In the genomic region with DNA sequence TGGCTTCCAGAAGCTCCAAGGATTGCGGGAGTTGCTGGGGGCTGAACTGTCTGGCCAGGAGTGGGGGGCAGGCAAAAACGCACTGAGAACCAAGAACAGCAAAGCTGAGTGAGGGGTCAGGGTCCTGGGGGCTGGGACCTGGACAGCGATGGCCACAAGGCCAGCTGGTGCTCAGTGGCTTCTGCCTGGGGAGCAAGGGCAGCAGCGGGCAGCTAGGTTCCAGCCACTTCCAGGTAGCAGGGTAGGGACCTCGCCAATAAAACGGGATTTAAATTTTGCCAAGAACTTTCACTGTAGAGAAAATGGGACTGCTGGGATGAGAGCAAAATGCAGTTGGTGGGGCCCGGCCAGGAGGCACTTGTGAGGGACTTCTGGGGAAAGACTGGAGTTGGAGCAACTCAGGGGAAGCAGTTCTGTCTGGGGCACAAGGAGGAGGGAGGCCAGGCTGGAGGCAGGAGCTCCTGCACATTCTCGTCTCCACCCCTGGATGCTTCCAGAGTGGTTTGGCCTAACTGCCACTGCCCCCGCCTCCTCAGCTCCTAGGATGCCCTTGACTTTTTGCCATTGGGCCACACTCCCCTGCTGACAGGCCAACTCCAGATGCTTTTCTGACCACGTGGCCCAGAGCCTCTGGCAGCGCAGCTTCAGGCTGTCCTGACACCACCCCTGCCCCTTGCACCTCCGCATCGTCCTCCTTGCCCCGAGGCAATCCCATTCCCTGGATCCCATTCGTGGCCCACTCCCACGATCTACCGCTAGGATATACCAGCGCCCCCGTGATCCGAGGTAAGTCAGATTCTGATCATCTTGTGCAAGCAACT, we compare ENCODE assay signal across 21 cellular contexts. TPM values are rescaled to one million over a fixed set of nuclear protein-coding genes. Genes with fewer than 3 reads are reported as not detected.
DNase-seq lines count a peak whose midpoint lies in the region; ATAC-seq, FAIRE-seq and TF ChIP-seq lines count a peak whose summit lies in the region.
"Had no signal": no experiment of that assay in that cellular context is flagged by ENCODE, and none has a peak within 500 bp of the region (broad histone marks: within the 10 kb centered on the region; RNA-seq: fewer than 3 reads in every experiment).

No MANE protein-coding gene starts in this region.

- CTCF ChIA-PET in K562 (lab: Yijun Ruan, JAX; ENCODE audit: low intra/inter-chr PET ratio) = no interaction called here

- TF ChIP-seq CTCF in right atrium auricular region (IDR thresholded peaks at IDR 0.05) (no peak), K562 (IDR thresholded peaks at IDR 0.05 in 2 of 3, conservative IDR thresholded peaks at IDR 0.05 in 1 of 3; ENCODE audit: insufficient read depth in 2 of 3, low read depth in 1 of 3, low read length in 3 of 3) (no peak), ascending aorta (IDR thresholded peaks at IDR 0.05) (no peak)

- H3K36me3 ChIP-seq in right atrium auricular region (peaks cover 14% of the 10 kb centered on the region), K562 (ENCODE audit: control insufficient read depth, insufficient read depth, low read length) (peaks cover 31% of the 10 kb centered on the region; the same call in 1 of the 3 replicates), ascending aorta (peaks cover 12 to 26% of the 10 kb centered on the region in 2 donors)

- DNase-seq in Right ventricle myocardium inferior (ENCODE audit: missing footprints) = peak; percentile 76
- no peak for DNase-seq in right atrium auricular region (ENCODE audit: low spot score)
- DNase-seq in K562 (ENCODE audit: extremely low read depth in 1 of 4, low spot score in 3 of 4) = peak in 2 of 4 experiments; percentile 5 to 12
- DNase-seq in memory B cell (ENCODE audit: low spot score in 2 of 2) = no peak
- no peak for DNase-seq in NCI-H1092 (lab: John Stamatoyannopoulos, UW)
- no peak for DNase-seq in stimulated activated naive CD4-positive, alpha-beta T cell treated with Interleukin-2 at 50 U/mL for 16 hours (lab: John Stamatoyannopoulos, UW)
- DNase-seq in ascending aorta (ENCODE audit: low spot score in 2 of 2) = no peak
- DNase-seq in GM12891 (ENCODE audit: insufficient read length, low spot score) = no peak
- DNase-seq: activated CD4-positive, CD25-positive, alpha-beta regulatory T cell treated with anti-CD3 and anti-CD28 coated beads, Interleukin-2, amount 50 U/mL, for 72 hours; cortex of kidney; DMS153; kidney; NCI-H187; NCI-H526; RPMI8226; stimulated activated naive CD8-positive, alpha-beta T cell treated with anti-CD3 and anti-CD28 coated beads, Interleukin-15, Interleukin-2, amounts not matched to agents 100 U/mL and 50 U/mL, for 24 hours had no signal

- no peaks in the 10 kb centered on the region for H3K9me1 ChIP-seq in K562 (ENCODE audit: control insufficient read depth, insufficient read depth, low read length)

- H2AFZ ChIP-seq in K562 (ENCODE audit: low read depth, low read length) = no peak overlapping the region

- no peak overlapping the region for H3K4me3 Mint-ChIP-seq in memory B cell

- FAIRE-seq in K562 (lab: Jason Lieb, UNC) = peak; percentile 23
- no peak for FAIRE-seq in GM12891 (lab: Jason Lieb, UNC)
- FAIRE-seq: kidney, pancreas had no signal

- no peaks in the 10 kb centered on the region for H3K27me3 ChIP-seq in right atrium auricular region
- H3K27me3 ChIP-seq in K562 (ENCODE audit: control insufficient read depth in 2 of 2, insufficient read depth in 2 of 2, low read length in 2 of 2) = no peaks in the 10 kb centered on the region
- H3K27me3 ChIP-seq in ascending aorta = no peaks in the 10 kb centered on the region
- H3K27me3 ChIP-seq: pancreas had no signal

- H4K20me1 ChIP-seq in K562 (replicated peaks; ENCODE audit: control insufficient read depth, insufficient read depth, low read length) = no peaks in the 10 kb centered on the region

- no peak for TF ChIP-seq EP300 in K562 (IDR thresholded peaks at IDR 0.05; ENCODE audit: low read length)

- intact Hi-C loops in Right ventricle myocardium inferior (cut with DNase I) (no loop called here), K562 (cut with micrococcal nuclease) (no loop called here), ascending aorta (cut with DNase I) (no loop called here)

- in situ Hi-C loops in K562 (cut with MboI) = loop anchor here (5.0 to 25.0 kb wide), 2 partner anchors 1185 to 1375 kb away; a partner anchor contains a TSS

- POLR2A ChIA-PET in K562 (lab: Yijun Ruan, JAX) = interaction anchor here (0.7 kb wide), 1 partner anchor 27 kb away, joined by 3 read pairs; no protein-coding TSS in a partner anchor

- H3K9me3 ChIP-seq in right atrium auricular region (no peaks in the 10 kb centered on the region), K562 (replicated peaks; ENCODE audit: control insufficient read depth, insufficient read depth, low read depth, low read length) (no peaks in the 10 kb centered on the region), ascending aorta (no peaks in the 10 kb centered on the region)
- H3K9me3 ChIP-seq: pancreas had no signal

- H3K4me3 ChIP-seq in right atrium auricular region (no peak overlapping the region), K562 (no peak overlapping the region), ascending aorta (no peak overlapping the region)
- H3K4me3 ChIP-seq: pancreas, smooth muscle cell had no signal

- no peaks in the 10 kb centered on the region for H3K27me3 Mint-ChIP-seq in memory B cell

- no peak overlapping the region for H3K4me2 ChIP-seq in K562 (ENCODE audit: insufficient read depth, low read length)
- H3K4me2 ChIP-seq: smooth muscle cell had no signal

- no peaks in the 10 kb centered on the region for H3K9me3 Mint-ChIP-seq in memory B cell

- peak overlapping the region; percentile 36 for H3K27ac Mint-ChIP-seq in memory B cell

- no peaks in the 10 kb centered on the region for H3K4me1 Mint-ChIP-seq in memory B cell

- 66% methylated on average over 18 of the region's 20 CpGs for WGBS in K562 (ENCODE audit: insufficient coverage, low coverage, missing lambda C conversion rate)

- peak; percentile 94 for ATAC-seq in Right ventricle myocardium inferior
- peak; percentile 38 for ATAC-seq in K562
- ATAC-seq in memory B cell (ENCODE audit: low read depth) = no peak
- ATAC-seq: stimulated activated naive CD8-positive, alpha-beta T cell treated with anti-CD3 and anti-CD28 coated beads, Interleukin-15, Interleukin-2, amounts not matched to agents 100 U/mL and 50 U/mL, for 24 hours had no signal

- BruUV-seq in K562 (replicated peaks; lab: Mats Ljungman, UMichigan) = no TSS peak

- TF ChIP-seq POLR2A in K562 (conservative IDR thresholded peaks at IDR 0.05) (peak; percentile 55; the same call in 1 of the 2 replicates), GM12891 (IDR thresholded peaks at IDR 0.05; ENCODE audit: low read depth, low read length) (no peak)

- H3K4me1 ChIP-seq in right atrium auricular region (no peaks in the 10 kb centered on the region), K562 (replicated peaks in 1 of 2; ENCODE audit: control insufficient read depth in 2 of 2, insufficient read depth in 2 of 2, low read length in 2 of 2) (peaks cover 0 to 6% of the 10 kb centered on the region in 2 experiments; a peak in 2 of 5 replicates), ascending aorta (no peaks in the 10 kb centered on the region)

- H3K79me2 ChIP-seq in K562 (ENCODE audit: control insufficient read depth, insufficient read depth, low read length) = no peaks in the 10 kb centered on the region

- H3K36me3 Mint-ChIP-seq in memory B cell = peaks cover 10% of the 10 kb centered on the region

- no peak for TF ChIP-seq RAD21 in K562 (CRISPR knock-in tag; conservative IDR thresholded peaks at IDR 0.05 in 1 of 2, IDR thresholded peaks at IDR 0.05 in 1 of 2)

- H3K9ac ChIP-seq in K562 (ENCODE audit: insufficient read depth in 1 of 2, low read depth in 2 of 2, low read length in 2 of 2) = peak overlapping the region in 1 of 2 experiments; percentile 71; a peak in 1 of 4 replicates

- no peak overlapping the region for H3K27ac ChIP-seq in right atrium auricular region
- H3K27ac ChIP-seq in K562 (ENCODE audit: extremely low read depth, low read depth, low read length) = no peak overlapping the region
- no peak overlapping the region for H3K27ac ChIP-seq in ascending aorta
- H3K27ac ChIP-seq: epithelial cell of prostate, pancreas had no signal

RNA-seq across cellular contexts. Expression of a gene that starts 5.5 kb away (rescaled TPM):
- total RNA-seq in Right ventricle myocardium inferior (0.65 TPM), right atrium auricular region (1 to 10 TPM; 2.8 to 3.9 TPM), K562 (2014; rRNA removed) (19.5 and 28.0 TPM in 2 replicates), K562 (2014; rRNA removed; fragmentation: Illumina TruSeq; extraction: Trizol) (3.7 and 4.3 TPM in 2 replicates), K562 (2015; rRNA removed; fragmentation: Illumina TruSeq; extraction: Trizol) (9.5 and 9.6 TPM in 2 replicates), K562 (2021) (12.5 and 13.1 TPM in 2 replicates), ascending aorta (1.8 TPM)
- total RNA-seq in K562 (2011; cell fraction: chromatin; rRNA removed; ENCODE audit: low replicate concordance) = 34.1 and 111 TPM in 2 replicates
- total RNA-seq in K562 (2011; cell fraction: nucleolus; rRNA removed) = 65.5 and 86.6 TPM in 2 replicates
- 51.4 and 61.8 TPM in 2 replicates for total RNA-seq in K562 (2011; cell fraction: nucleoplasm; rRNA removed)
- polyA plus RNA-seq in K562 (2011; rRNA removed) (22.1 and 29.0 TPM in 2 replicates), K562 (2014; fragmentation: Illumina TruSeq; extraction: Trizol) (8.8 and 11.0 TPM in 2 replicates), K562 (2014; fragmentation: Nextera tagmentation; extraction: Ambion mirVana) (1 to 10 TPM; 1.1 to 1.3 TPM), K562 (2014; rRNA removed) (25.1 and 38.1 TPM in 2 replicates)
- polyA plus RNA-seq in K562 (2011; cell fraction: cytosol; rRNA removed) = 19.9 and 23.2 TPM in 2 replicates
- 128 and 170 TPM in 2 replicates for polyA plus RNA-seq in K562 (2011; cell fraction: nucleus; rRNA removed)
- 11.6 and 20.5 TPM in 2 replicates for polyA plus RNA-seq in K562 (2012)
- 4.6 and 4.9 TPM in 2 replicates for polyA minus RNA-seq in K562 (2011; rRNA and poly(A)+ RNA removed)
- polyA minus RNA-seq in K562 (2011; cell fraction: cytosol; rRNA and poly(A)+ RNA removed) = 5.3 and 10.2 TPM in 2 replicates
- polyA minus RNA-seq in K562 (2011; cell fraction: nucleus; rRNA and poly(A)+ RNA removed) = 20.9 and 21.0 TPM in 2 replicates
- polyA plus RNA-seq in GM12891 (2012; ENCODE audit: low read depth, missing spikeins) = 12.6 TPM

RNA-seq across cellular contexts. Expression of a gene that starts 30.0 kb away (rescaled TPM):
- total RNA-seq in Right ventricle myocardium inferior = 401 TPM
- 10 to 100 TPM; 74.9 to 84.4 TPM for total RNA-seq in right atrium auricular region
- 25.8 and 78.6 TPM in 2 replicates for total RNA-seq in K562 (2011; cell fraction: chromatin; rRNA removed; ENCODE audit: low replicate concordance)
- total RNA-seq in K562 (2011; cell fraction: nucleolus; rRNA removed) = 83.4 and 85.7 TPM in 2 replicates
- total RNA-seq in K562 (2011; cell fraction: nucleoplasm; rRNA removed) = 47.7 and 51.6 TPM in 2 replicates
- 355 and 449 TPM in 2 replicates for total RNA-seq in K562 (2014; rRNA removed)
- total RNA-seq in K562 (2014; rRNA removed; fragmentation: Illumina TruSeq; extraction: Trizol) = 14.0 and 16.2 TPM in 2 replicates
- 101 and 116 TPM in 2 replicates for total RNA-seq in K562 (2015; rRNA removed; fragmentation: Illumina TruSeq; extraction: Trizol)
- 261 and 263 TPM in 2 replicates for total RNA-seq in K562 (2021)
- 124 and 159 TPM in 2 replicates for polyA plus RNA-seq in K562 (2011; rRNA removed)
- 129 and 471 TPM in 2 replicates for polyA plus RNA-seq in K562 (2011; cell fraction: cytosol; rRNA removed)
- polyA plus RNA-seq in K562 (2011; cell fraction: nucleus; rRNA removed) = 79.8 and 83.1 TPM in 2 replicates
- 211 and 226 TPM in 2 replicates for polyA plus RNA-seq in K562 (2012)
- 12.3 and 61.7 TPM in 2 replicates for polyA plus RNA-seq in K562 (2014; fragmentation: Illumina TruSeq; extraction: Trizol)
- polyA plus RNA-seq in K562 (2014; fragmentation: Nextera tagmentation; extraction: Ambion mirVana) = 10 to 100 TPM in 1 of 2 experiments, 1 to 10 TPM in 1; 5.8 to 10.8 TPM
- 313 and 341 TPM in 2 replicates for polyA plus RNA-seq in K562 (2014; rRNA removed)
- 11.0 and 12.8 TPM in 2 replicates for polyA minus RNA-seq in K562 (2011; rRNA and poly(A)+ RNA removed)
- polyA minus RNA-seq in K562 (2011; cell fraction: cytosol; rRNA and poly(A)+ RNA removed) = 40.8 and 54.0 TPM in 2 replicates
- 29.5 and 33.0 TPM in 2 replicates for polyA minus RNA-seq in K562 (2011; cell fraction: nucleus; rRNA and poly(A)+ RNA removed)
- 108 TPM for total RNA-seq in ascending aorta
- polyA plus RNA-seq in GM12891 (2012; ENCODE audit: low read depth, missing spikeins) = 207 TPM

RNA-seq across cellular contexts. Expression of a gene that starts 46.3 kb away (rescaled TPM):
- 138 TPM for total RNA-seq in Right ventricle myocardium inferior
- total RNA-seq in right atrium auricular region = 10 to 100 TPM; 13.0 to 34.2 TPM
- not detected in 2 replicates for total RNA-seq in K562 (2011; cell fraction: chromatin; rRNA removed; ENCODE audit: low replicate concordance)
- total RNA-seq in K562 (2011; cell fraction: nucleolus; rRNA removed) = not detected in 2 replicates
- not detected in 2 replicates for total RNA-seq in K562 (2011; cell fraction: nucleoplasm; rRNA removed)
- total RNA-seq in K562 (2014; rRNA removed) = not detected in 2 replicates
- total RNA-seq in K562 (2014; rRNA removed; fragmentation: Illumina TruSeq; extraction: Trizol) = not detected in 2 replicates
- total RNA-seq in K562 (2015; rRNA removed; fragmentation: Illumina TruSeq; extraction: Trizol) = not detected in 2 replicates
- total RNA-seq in K562 (2021) = not detected in 2 replicates
- 0.14 TPM in 1 of 2 replicates, not detected in the other for polyA plus RNA-seq in K562 (2011; rRNA removed)
- polyA plus RNA-seq in K562 (2011; cell fraction: cytosol; rRNA removed) = 0.43 TPM in 1 of 2 replicates, not detected in the other
- polyA plus RNA-seq in K562 (2011; cell fraction: nucleus; rRNA removed) = 0.07 TPM in 1 of 2 replicates, not detected in the other
- 0.20 and 0.44 TPM in 2 replicates for polyA plus RNA-seq in K562 (2012)
- not detected in 2 replicates for polyA plus RNA-seq in K562 (2014; fragmentation: Illumina TruSeq; extraction: Trizol)
- not detected for polyA plus RNA-seq in K562 (2014; fragmentation: Nextera tagmentation; extraction: Ambion mirVana)
- not detected in 2 replicates for polyA plus RNA-seq in K562 (2014; rRNA removed)
- polyA minus RNA-seq in K562 (2011; rRNA and poly(A)+ RNA removed) = not detected in 2 replicates
- not detected in 2 replicates for polyA minus RNA-seq in K562 (2011; cell fraction: cytosol; rRNA and poly(A)+ RNA removed)
- not detected in 2 replicates for polyA minus RNA-seq in K562 (2011; cell fraction: nucleus; rRNA and poly(A)+ RNA removed)
- total RNA-seq in ascending aorta = not detected
- polyA plus RNA-seq in GM12891 (2012; ENCODE audit: low read depth, missing spikeins) = 0.05 TPM
- total RNA-seq: kidney; pancreas; smooth muscle cell; T-helper 1 cell treated with Interleukin-12 subunit alpha and Interleukin-12 subunit beta and Interleukin-4 antibody, amounts not matched to agents 30 ng/mL and 1 ng/mL, for 36 hours; urinary bladder had no signal
- polyA plus RNA-seq: urinary bladder had no signal

Comparison
In these comparisons a context has a peak if more than half of its experiments do, and no peak if none do; other contexts are left out.
1. RNA of a gene that starts 46.3 kb away (total RNA-seq): 138 TPM in Right ventricle myocardium inferior (single experiment) and 13.0 to 34.2 TPM in right atrium auricular region; not detected in K562 and not detected in ascending aorta (single experiment); every median in the first group is over 10 times any median in the second.